Comparison of ENCODE assay signal across 9 cellular contexts in genomic region chr11:77113382-77114088, GRCh38. TPM values are rescaled to one million over a fixed set of nuclear protein-coding genes. Genes with fewer than 3 reads are reported as not detected.
DNase-seq lines count a peak whose midpoint lies in the region; ATAC-seq and TF ChIP-seq lines count a peak whose summit lies in the region.
"Had no signal": no experiment of that assay in that cellular context is flagged by ENCODE, and none has a peak within 500 bp of the region (broad histone marks: within the 10 kb centered on the region; RNA-seq: fewer than 3 reads in every experiment).

No MANE protein-coding gene starts in this region.

- H3K4me3 ChIP-seq in heart right ventricle (no peak overlapping the region), uterus (no peak overlapping the region)

- H3K27ac ChIP-seq in heart right ventricle (no peak overlapping the region), uterus (no peak overlapping the region)

- intact Hi-C loops in heart right ventricle (cut with DNase I) (no loop called here), Right ventricle myocardium inferior (cut with DNase I) (no loop called here), uterus (cut with DNase I; ENCODE audit: low total_unique reads) (no loop called here)

- no peaks in the 10 kb centered on the region for H3K27me3 ChIP-seq in heart right ventricle
- H3K27me3 ChIP-seq in uterus: no peaks in the 10 kb centered on the region

- no peaks in the 10 kb centered on the region for H3K27me3 Mint-ChIP-seq in chondrocyte (ENCODE audit: low read depth)
- H3K27me3 Mint-ChIP-seq in osteocyte (ENCODE audit: unreplicated experiment): no peaks in the 10 kb centered on the region
- peaks cover 6% of the 10 kb centered on the region for H3K27me3 Mint-ChIP-seq in T-helper 17 cell
- H3K27me3 Mint-ChIP-seq: activated naive CD8-positive, alpha-beta T cell treated with anti-CD3 and anti-CD28 coated beads, Interleukin-2, amount 10 ng/mL, durations not matched to agents 7 days and 5 days had no signal

- H3K4me1 Mint-ChIP-seq in chondrocyte (ENCODE audit: low read depth) (peaks cover 15% of the 10 kb centered on the region), osteocyte (ENCODE audit: unreplicated experiment) (peaks cover 22% of the 10 kb centered on the region), T-helper 17 cell (peaks cover 9% of the 10 kb centered on the region)

- H3K9me3 Mint-ChIP-seq in chondrocyte (ENCODE audit: low read depth): no peaks in the 10 kb centered on the region
- H3K9me3 Mint-ChIP-seq in osteocyte (ENCODE audit: unreplicated experiment): no peaks in the 10 kb centered on the region
- H3K9me3 Mint-ChIP-seq: activated naive CD8-positive, alpha-beta T cell treated with anti-CD3 and anti-CD28 coated beads, Interleukin-2, amount 10 ng/mL, durations not matched to agents 7 days and 5 days had no signal

- peak overlapping the region; percentile 22 for H3K27ac Mint-ChIP-seq in chondrocyte (ENCODE audit: unreplicated experiment)
- H3K27ac Mint-ChIP-seq in osteocyte (ENCODE audit: unreplicated experiment): no peak overlapping the region
- H3K27ac Mint-ChIP-seq in T-helper 17 cell: no peak overlapping the region
- H3K27ac Mint-ChIP-seq: activated naive CD8-positive, alpha-beta T cell treated with anti-CD3 and anti-CD28 coated beads, Interleukin-2, amount 10 ng/mL, durations not matched to agents 7 days and 5 days had no signal

- DNase-seq in heart right ventricle: no peak
- DNase-seq in Right ventricle myocardium inferior (ENCODE audit: missing footprints): no peak
- peak; percentile 24 for DNase-seq in NCI-H1694 treated with DMSO at 0.1 percent for 48 hours (lab: John Stamatoyannopoulos, UW)
- no peak for DNase-seq in chondrocyte (ENCODE audit: low spot score)
- no peak for DNase-seq in osteocyte (ENCODE audit: extremely low spot score, unreplicated experiment)
- no peak for DNase-seq in uterus
- no peak for DNase-seq in T-helper 17 cell
- DNase-seq: activated naive CD8-positive, alpha-beta T cell treated with anti-CD3 and anti-CD28 coated beads, Interleukin-2, amount 10 ng/mL, durations not matched to agents 7 days and 5 days had no signal

- TF ChIP-seq POLR2A in uterus (IDR thresholded peaks at IDR 0.05): no peak

- H3K36me3 ChIP-seq in heart right ventricle (peaks cover 0 to 14% (median 0%) of the 10 kb centered on the region in 9 donors), uterus (no peaks in the 10 kb centered on the region)

- no peaks in the 10 kb centered on the region for H3K9me3 ChIP-seq in heart right ventricle
- H3K9me3 ChIP-seq in uterus: no peaks in the 10 kb centered on the region
- H3K9me3 ChIP-seq in T-helper 17 cell (ENCODE audit: control insufficient read depth, low read length, poor library complexity, severe bottlenecking): no peaks in the 10 kb centered on the region

- TF ChIP-seq CTCF in heart right ventricle (IDR thresholded peaks at IDR 0.05) (peak in 7 of 9 donors; percentile 35 to 54 (median 46)), chondrocyte (IDR thresholded peaks at IDR 0.05) (peak; percentile 81), osteocyte (IDR thresholded peaks at IDR 0.05) (peak; percentile 68), uterus (IDR thresholded peaks at IDR 0.05) (peak in 1 of 4 experiments; percentile 22)

- H3K36me3 Mint-ChIP-seq in chondrocyte (ENCODE audit: low read depth) (no peaks in the 10 kb centered on the region), osteocyte (ENCODE audit: unreplicated experiment) (no peaks in the 10 kb centered on the region), T-helper 17 cell (ENCODE audit: low read depth) (peaks cover 4% of the 10 kb centered on the region)
- H3K36me3 Mint-ChIP-seq: activated naive CD8-positive, alpha-beta T cell treated with anti-CD3 and anti-CD28 coated beads, Interleukin-2, amount 10 ng/mL, durations not matched to agents 7 days and 5 days had no signal

- H3K4me3 Mint-ChIP-seq in chondrocyte (ENCODE audit: unreplicated experiment) (no peak overlapping the region), osteocyte (ENCODE audit: unreplicated experiment) (no peak overlapping the region), T-helper 17 cell (no peak overlapping the region)
- H3K4me3 Mint-ChIP-seq: activated naive CD8-positive, alpha-beta T cell treated with anti-CD3 and anti-CD28 coated beads, Interleukin-2, amount 10 ng/mL, durations not matched to agents 7 days and 5 days had no signal

- H3K4me1 ChIP-seq in heart right ventricle (peaks cover 0 to 13% (median 0%) of the 10 kb centered on the region in 9 donors), uterus (no peaks in the 10 kb centered on the region)

- ATAC-seq in heart right ventricle (no peak), Right ventricle myocardium inferior (no peak), HG03139 (IDR thresholded peaks at IDR 0.05; ENCODE audit: unreplicated experiment) (no peak), T-helper 17 cell (no peak)

- WGBS in heart right ventricle, 2 donors: 82% methylated on average over 8 of the region's 8 CpGs

RNA-seq across cellular contexts. Expression of gene OMP, which starts 10.9 kb away (rescaled TPM):
- total RNA-seq in heart right ventricle: under 1 TPM in 1 of 10 donors, not detected in 9; 0.58 TPM
- polyA plus RNA-seq in heart right ventricle: not detected
- total RNA-seq in Right ventricle myocardium inferior: not detected
- total RNA-seq in chondrocyte: not detected in 3 replicates
- not detected in 2 replicates for total RNA-seq in osteocyte
- 1 to 10 TPM in 2 of 4 donors, not detected in 2; 1.0 to 2.1 TPM for total RNA-seq in uterus
- total RNA-seq in T-helper 17 cell: not detected
- total RNA-seq: activated naive CD8-positive, alpha-beta T cell treated with anti-CD3 and anti-CD28 coated beads, Interleukin-2, amount 10 ng/mL, durations not matched to agents 7 days and 5 days had no signal

RNA-seq across cellular contexts. Expression of gene MYO7A, which starts 14.5 kb away (rescaled TPM):
- total RNA-seq in heart right ventricle (1 to 10 TPM in 9 of 10 donors, under 1 TPM in 1; 1.00 to 6.8 (median 2.8) TPM), Right ventricle myocardium inferior (7.0 TPM), chondrocyte (not detected in 3 replicates), osteocyte (0.08 TPM in 1 of 2 replicates, not detected in the other), uterus (10 to 100 TPM in 1 of 4 donors, 1 to 10 TPM in 3; 2.0 to 18.2 (median 6.6) TPM), T-helper 17 cell (1 to 10 TPM in 1 of 2 donors, under 1 TPM in 1; 0.57 to 1.7 TPM)
- 1 to 10 TPM in 1 of 2 donors, under 1 TPM in 1; 0.91 to 5.0 TPM for polyA plus RNA-seq in heart right ventricle

RNA-seq across cellular contexts. Expression of gene CAPN5, which starts 46.8 kb away (rescaled TPM):
- total RNA-seq in heart right ventricle (1 to 10 TPM; 1.8 to 3.6 (median 2.7) TPM), Right ventricle myocardium inferior (3.7 TPM), chondrocyte (11.9 to 16.7 TPM (median 13.6 TPM) in 3 replicates), osteocyte (12.8 TPM in 2 replicates), uterus (10 to 100 TPM in 2 of 4 donors, 1 to 10 TPM in 2; 1.8 to 16.6 (median 8.0) TPM), T-helper 17 cell (1 to 10 TPM; 2.5 to 3.0 TPM)
- polyA plus RNA-seq in heart right ventricle: 1 to 10 TPM; 2.0 to 2.5 TPM
